ENCODE assay signal across 8 cellular contexts in genomic region chr17:50904522-50905459, GRCh38. TPM values are rescaled to one million over a fixed set of nuclear protein-coding genes. Genes with fewer than 3 reads are reported as not detected.
A peak's percentile ranks its signal among the peaks of the same experiment; 100 is the strongest.
DNase-seq lines count a peak whose midpoint lies in the region; ATAC-seq and TF ChIP-seq lines count a peak whose summit lies in the region.

No MANE protein-coding gene starts in this region.

- peaks cover 27% of the 10 kb centered on the region for H3K4me1 Mint-ChIP-seq in dendritic cell treated with granulocyte-macrophage colony-stimulating factor and Interleukin-4, amounts not matched to agents 40 ng/mL and 50 ng/mL, for 4 days (ENCODE audit: low read depth)
- H3K4me1 Mint-ChIP-seq in mesothelial cell of epicardium: peaks cover 55% of the 10 kb centered on the region
- H3K4me1 Mint-ChIP-seq in immature natural killer cell: peaks cover 10 to 17% of the 10 kb centered on the region in 2 donors

- no peaks in the 10 kb centered on the region for H3F3A ChIP-seq in DOHH2 (ENCODE audit: control insufficient read depth, insufficient read depth)

- ATAC-seq in GM19324 (IDR thresholded peaks at IDR 0.05; ENCODE audit: low FRiP score, unreplicated experiment): no peak

- H3K9me2 ChIP-seq in DOHH2 (replicated peaks; ENCODE audit: control insufficient read depth, low read length): no peaks in the 10 kb centered on the region

- DNase-seq in NCI-H82 (lab: John Stamatoyannopoulos, UW) (peak; percentile 80), mesothelial cell of epicardium (ENCODE audit: low spot score in 2 of 2, unreplicated experiment in 2 of 2) (peak in 1 of 2 experiments; percentile 60), immature natural killer cell (no peak)
- DNase-seq in activated T-cell treated with anti-CD3 and anti-CD28 coated beads, Interleukin-2, amount 50 U/mL, for 1 hour: no peak
- DNase-seq in activated naive CD4-positive, alpha-beta T cell treated with Interleukin-2 at 50 U/mL for 16 hours: no peak

- H3K79me2 ChIP-seq in DOHH2 (ENCODE audit: control insufficient read depth, low read length): no peaks in the 10 kb centered on the region

- peaks cover 18% of the 10 kb centered on the region for H3K4me1 ChIP-seq in DOHH2 (ENCODE audit: control insufficient read depth, low read length)

- H3K36me3 ChIP-seq in DOHH2 (ENCODE audit: control insufficient read depth, low read length): no peaks in the 10 kb centered on the region

- H3K27ac Mint-ChIP-seq in dendritic cell treated with granulocyte-macrophage colony-stimulating factor and Interleukin-4, amounts not matched to agents 40 ng/mL and 50 ng/mL, for 4 days: peak overlapping the region; percentile 23
- peak overlapping the region; percentile 89 for H3K27ac Mint-ChIP-seq in mesothelial cell of epicardium
- peak overlapping the region in 2 of 6 donors; percentile 87 to 93 for H3K27ac Mint-ChIP-seq in immature natural killer cell

- no peaks in the 10 kb centered on the region for H3K9me3 ChIP-seq in DOHH2 (ENCODE audit: control insufficient read depth, insufficient read depth, low read length)

- H3K4me3 Mint-ChIP-seq in dendritic cell treated with granulocyte-macrophage colony-stimulating factor and Interleukin-4, amounts not matched to agents 40 ng/mL and 50 ng/mL, for 4 days: no peak overlapping the region
- no peak overlapping the region for H3K4me3 Mint-ChIP-seq in mesothelial cell of epicardium
- H3K4me3 Mint-ChIP-seq in immature natural killer cell: no peak overlapping the region

- H3K27me3 Mint-ChIP-seq in dendritic cell treated with granulocyte-macrophage colony-stimulating factor and Interleukin-4, amounts not matched to agents 40 ng/mL and 50 ng/mL, for 4 days: peaks cover 5% of the 10 kb centered on the region
- no peaks in the 10 kb centered on the region for H3K27me3 Mint-ChIP-seq in mesothelial cell of epicardium (ENCODE audit: low read depth)
- H3K27me3 Mint-ChIP-seq in immature natural killer cell (ENCODE audit: low read depth in 3 of 3): peaks cover 2 to 4% (median 4%) of the 10 kb centered on the region in 3 donors

- no peak overlapping the region; the same call in 1 of the 2 replicates for H3K27ac ChIP-seq in DOHH2 (ENCODE audit: low read depth, low read length)

- H3K27me3 ChIP-seq in DOHH2 (ENCODE audit: control insufficient read depth, low read length): peaks cover 10% of the 10 kb centered on the region

- H3K9me3 Mint-ChIP-seq in dendritic cell treated with granulocyte-macrophage colony-stimulating factor and Interleukin-4, amounts not matched to agents 40 ng/mL and 50 ng/mL, for 4 days: no peaks in the 10 kb centered on the region
- no peaks in the 10 kb centered on the region for H3K9me3 Mint-ChIP-seq in mesothelial cell of epicardium
- H3K9me3 Mint-ChIP-seq in immature natural killer cell: no peaks in the 10 kb centered on the region

- H3K36me3 Mint-ChIP-seq in dendritic cell treated with granulocyte-macrophage colony-stimulating factor and Interleukin-4, amounts not matched to agents 40 ng/mL and 50 ng/mL, for 4 days (ENCODE audit: low read depth): no peaks in the 10 kb centered on the region
- H3K36me3 Mint-ChIP-seq in mesothelial cell of epicardium: no peaks in the 10 kb centered on the region
- peaks cover 0 to 4% (median 0%) of the 10 kb centered on the region in 3 donors for H3K36me3 Mint-ChIP-seq in immature natural killer cell

- 0 out of 2 replicates have a peak overlapping the region, but pooled peaks have one; percentile 7 for H3K4me3 ChIP-seq in DOHH2 (ENCODE audit: low read length)

- intact Hi-C loops in dendritic cell treated with granulocyte-macrophage colony-stimulating factor and Interleukin-4, amounts not matched to agents 40 ng/mL and 50 ng/mL, for 4 days (cut with micrococcal nuclease): no loop called here

- H4K20me1 ChIP-seq in DOHH2 (ENCODE audit: control insufficient read depth, insufficient read depth, low read depth, low read length): no peaks in the 10 kb centered on the region

- peak overlapping the region; percentile 36 for H3K4me2 ChIP-seq in DOHH2 (ENCODE audit: low read length)

- no peak for TF ChIP-seq CTCF in DOHH2 (IDR thresholded peaks at IDR 0.05; ENCODE audit: low read depth, low read length, poor library complexity, severe bottlenecking)
- no peak for TF ChIP-seq CTCF in mesothelial cell of epicardium (IDR thresholded peaks at IDR 0.05; ENCODE audit: unreplicated experiment)

RNA-seq across cellular contexts. Expression of gene TOB1, which starts 38.6 kb away (rescaled TPM):
- total RNA-seq in mesothelial cell of epicardium: 29.4 to 34.7 TPM (median 32.0 TPM) in 3 replicates
- polyA plus RNA-seq in immature natural killer cell: 10 to 100 TPM in 2 of 3 donors, 1 to 10 TPM in 1; 8.9 to 23.7 (median 10.3) TPM
